In genomic region chr19:2235396-2236284, GRCh38 we compare ENCODE assay signal across 6 cellular contexts. TPM values are rescaled to one million over a fixed set of nuclear protein-coding genes. Genes with fewer than 3 reads are reported as not detected.
DNase-seq lines count a peak whose midpoint lies in the region; ATAC-seq and TF ChIP-seq lines count a peak whose summit lies in the region.

No MANE protein-coding gene starts in this region.

- peak overlapping the region; percentile 99 for H3K27ac Mint-ChIP-seq in central memory CD8-positive, alpha-beta T cell (ENCODE audit: low read depth)

- H3K36me3 Mint-ChIP-seq in central memory CD8-positive, alpha-beta T cell (ENCODE audit: insufficient read depth), result peaks cover 46% of the 10 kb centered on the region

- ATAC-seq in Right ventricle myocardium inferior (peak; percentile 1), omental fat pad (ENCODE audit: low FRiP score) (peak; percentile 1)
- ATAC-seq in central memory CD8-positive, alpha-beta T cell (replicated peaks; ENCODE audit: extremely low read depth, poor library complexity, severe bottlenecking), result no peak

- no peaks in the 10 kb centered on the region for H3K9me3 Mint-ChIP-seq in central memory CD8-positive, alpha-beta T cell

- no peaks in the 10 kb centered on the region for H3K27me3 Mint-ChIP-seq in central memory CD8-positive, alpha-beta T cell

- DNase-seq in Right ventricle myocardium inferior (ENCODE audit: missing footprints), result no peak
- DNase-seq in cardiac septum (ENCODE audit: low spot score), result no peak
- DNase-seq in NCI-H1105 treated with DMSO at 0.1 percent for 48 hours (lab: John Stamatoyannopoulos, UW), result peak; percentile 90
- DNase-seq in central memory CD8-positive, alpha-beta T cell (ENCODE audit: low spot score in 2 of 2), result no peak
- DNase-seq in omental fat pad (ENCODE audit: low spot score), result no peak
- no peak for DNase-seq in middle frontal gyrus (ENCODE audit: extremely low spot score, low spot score)

- intact Hi-C loops in Right ventricle myocardium inferior (cut with DNase I) (loop anchor here (1.0 to 2.0 kb wide), 3 partner anchors 33 to 72 kb away; partner anchors contain the start of gene DOT1L), cardiac septum (cut with DNase I) (loop anchor here (1.0 to 5.0 kb wide), 4 partner anchors 34 to 82 kb away; partner anchors contain the start of gene DOT1L)

- peaks cover 59% of the 10 kb centered on the region for H3K4me1 Mint-ChIP-seq in central memory CD8-positive, alpha-beta T cell

- peak overlapping the region; percentile 91 for H3K4me3 Mint-ChIP-seq in central memory CD8-positive, alpha-beta T cell

- no peak for TF ChIP-seq CTCF in omental fat pad (IDR thresholded peaks at IDR 0.05)

RNA-seq across cellular contexts. Expression of gene PLEKHJ1, which starts 0.5 kb away (rescaled TPM):
- total RNA-seq in Right ventricle myocardium inferior (59.7 TPM), cardiac septum (51.2 TPM), omental fat pad (10 to 100 TPM; 45.0 to 67.5 (median 52.3) TPM)

RNA-seq across cellular contexts. Expression of gene SF3A2, which starts 1.0 kb away (rescaled TPM):
- total RNA-seq in Right ventricle myocardium inferior (30.3 TPM), cardiac septum (34.1 TPM), omental fat pad (10 to 100 TPM; 13.2 to 31.1 (median 24.5) TPM)

RNA-seq across cellular contexts. Expression of gene AMH, which starts 13.5 kb away (rescaled TPM):
- total RNA-seq in Right ventricle myocardium inferior (0.89 TPM), cardiac septum (1.5 TPM), omental fat pad (1 to 10 TPM in 1 of 4 donors, under 1 TPM in 2, not detected in 1; 0.25 to 1.1 (median 0.72) TPM)

RNA-seq across cellular contexts. Expression of gene JSRP1, which starts 20.6 kb away (rescaled TPM):
- total RNA-seq in Right ventricle myocardium inferior (not detected), cardiac septum (0.46 TPM), omental fat pad (not detected)

RNA-seq across cellular contexts. Expression of gene PEAK3, which starts 46.3 kb away (rescaled TPM):
- total RNA-seq in Right ventricle myocardium inferior (0.68 TPM), cardiac septum (0.19 TPM), omental fat pad (1 to 10 TPM in 3 of 4 donors, under 1 TPM in 1; 0.09 to 9.1 (median 1.3) TPM)
